ENCODE assay signal across 8 cellular contexts in the genomic region with DNA sequence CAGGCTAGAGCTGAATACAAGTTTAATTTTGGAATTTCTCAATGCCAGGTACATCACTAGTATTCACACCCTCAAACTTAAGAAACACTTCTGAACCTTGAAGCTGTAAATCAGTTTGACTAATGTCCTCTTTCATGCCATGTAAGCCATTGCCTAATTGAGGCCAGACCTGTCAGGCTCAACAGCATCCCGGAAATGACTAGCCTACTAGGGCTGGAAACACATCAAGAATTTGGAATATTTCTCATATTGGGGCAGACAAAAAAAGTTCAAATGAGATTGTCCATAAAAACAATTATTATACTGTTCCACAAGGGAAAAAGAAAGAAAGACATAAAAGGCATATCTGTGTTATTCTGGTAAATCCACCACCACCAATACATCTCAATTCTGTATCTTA. TPM values are rescaled to one million over a fixed set of nuclear protein-coding genes. Genes with fewer than 3 reads are reported as not detected.
DNase-seq lines count a peak whose midpoint lies in the region; ATAC-seq and TF ChIP-seq lines count a peak whose summit lies in the region.

No MANE protein-coding gene starts in this region.

- no peaks in the 10 kb centered on the region for H3K9me3 Mint-ChIP-seq in activated CD4-positive, alpha-beta memory T cell treated with anti-CD3 and anti-CD28 coated beads, Interleukin-2, amount 10 ng/mL, durations not matched to agents 7 days and 5 days

- peaks cover under 1% of the 10 kb centered on the region for H3K36me3 Mint-ChIP-seq in activated CD4-positive, alpha-beta memory T cell treated with anti-CD3 and anti-CD28 coated beads, Interleukin-2, amount 10 ng/mL, durations not matched to agents 7 days and 5 days (ENCODE audit: low read depth)

- ATAC-seq in Right ventricle myocardium inferior (no peak), GM18867 (IDR thresholded peaks at IDR 0.05; ENCODE audit: unreplicated experiment) (no peak), GM18517 (IDR thresholded peaks at IDR 0.05; ENCODE audit: unreplicated experiment) (no peak)

- peaks cover 44% of the 10 kb centered on the region for H3K4me1 Mint-ChIP-seq in activated CD4-positive, alpha-beta memory T cell treated with anti-CD3 and anti-CD28 coated beads, Interleukin-2, amount 10 ng/mL, durations not matched to agents 7 days and 5 days

- H3K27me3 ChIP-seq in right atrium auricular region, result no peaks in the 10 kb centered on the region
- no peaks in the 10 kb centered on the region for H3K27me3 ChIP-seq in testis

- CTCF ChIA-PET in activated CD4-positive, alpha-beta memory T cell treated with anti-CD3 and anti-CD28 coated beads, Interleukin-2, amount 10 ng/mL, durations not matched to agents 7 days and 5 days (lab: Charles Lee), result interaction anchor here (1.0 kb wide), 1 partner anchor 247 kb away, joined by 3 read pairs; no protein-coding TSS in a partner anchor

- TF ChIP-seq POLR2A in testis (IDR thresholded peaks at IDR 0.05), result no peak

- H3K27ac ChIP-seq in right atrium auricular region (peak overlapping the region; percentile 95 to 98), testis (peak overlapping the region; percentile 97 to 99)

- H3K9me3 ChIP-seq in right atrium auricular region, result no peaks in the 10 kb centered on the region
- no peaks in the 10 kb centered on the region for H3K9me3 ChIP-seq in testis

- no peak for TF ChIP-seq CTCF in right atrium auricular region (IDR thresholded peaks at IDR 0.05)
- no peak for TF ChIP-seq CTCF in testis (IDR thresholded peaks at IDR 0.05)

- peaks cover 0 to 48% of the 10 kb centered on the region in 2 donors for H3K4me1 ChIP-seq in right atrium auricular region
- peaks cover 15% of the 10 kb centered on the region for H3K4me1 ChIP-seq in testis

- intact Hi-C loops in Right ventricle myocardium inferior (cut with DNase I) (loop anchor here (5.0 kb wide), 1 partner anchor 253 kb away; no protein-coding TSS in a partner anchor), testis (cut with DNase I; ENCODE audit: low total_unique reads) (no loop called here)

- H3K36me3 ChIP-seq in right atrium auricular region (no peaks in the 10 kb centered on the region), testis (ENCODE audit: low read depth, missing control alignments) (no peaks in the 10 kb centered on the region)

- POLR2A ChIA-PET in activated CD4-positive, alpha-beta memory T cell treated with anti-CD3 and anti-CD28 coated beads, Interleukin-2, amount 10 ng/mL, durations not matched to agents 7 days and 5 days (lab: Charles Lee), result interaction anchor here (2.6 kb wide), 1 partner anchor 10 kb away, joined by 11 read pairs; no protein-coding TSS in a partner anchor

- WGBS in testis, 2 donors, result 12 to 14% methylated on average over 1 of the region's 1 CpG

- H3K27ac Mint-ChIP-seq in activated CD4-positive, alpha-beta memory T cell treated with anti-CD3 and anti-CD28 coated beads, Interleukin-2, amount 10 ng/mL, durations not matched to agents 7 days and 5 days, result no peak overlapping the region

- H3K4me3 Mint-ChIP-seq in activated CD4-positive, alpha-beta memory T cell treated with anti-CD3 and anti-CD28 coated beads, Interleukin-2, amount 10 ng/mL, durations not matched to agents 7 days and 5 days, result peak overlapping the region; percentile 94

- H3K27me3 Mint-ChIP-seq in activated CD4-positive, alpha-beta memory T cell treated with anti-CD3 and anti-CD28 coated beads, Interleukin-2, amount 10 ng/mL, durations not matched to agents 7 days and 5 days, result no peaks in the 10 kb centered on the region

- no peak for DNase-seq in right atrium auricular region (ENCODE audit: low spot score)
- DNase-seq in Right ventricle myocardium inferior (ENCODE audit: missing footprints), result no peak
- DNase-seq in activated CD4-positive, alpha-beta memory T cell treated with anti-CD3 and anti-CD28 coated beads, Interleukin-2, amount 10 ng/mL, durations not matched to agents 7 days and 5 days, result no peak
- no peak for DNase-seq in testis
- DNase-seq in medulla oblongata (ENCODE audit: extremely low spot score), result no peak

- H3K4me3 ChIP-seq in right atrium auricular region, result peak overlapping the region; percentile 71 to 92
- H3K4me3 ChIP-seq in iPS-11a (ENCODE audit: low read depth, low read length), result peak overlapping the region; percentile 96
- H3K4me3 ChIP-seq in testis, result no peak overlapping the region

RNA-seq across cellular contexts. Expression of gene USP32, which starts 1.7 kb away (rescaled TPM):
- total RNA-seq in right atrium auricular region, result 10 to 100 TPM; 24.5 to 27.7 TPM
- total RNA-seq in Right ventricle myocardium inferior, result 32.2 TPM
- total RNA-seq in activated CD4-positive, alpha-beta memory T cell treated with anti-CD3 and anti-CD28 coated beads, Interleukin-2, amount 10 ng/mL, durations not matched to agents 7 days and 5 days, result 10 to 100 TPM; 35.8 to 40.1 TPM
- 100 to 1,000 TPM; 113 to 166 TPM for total RNA-seq in testis
- 279 TPM for polyA plus RNA-seq in testis (ENCODE audit: insufficient read depth, low read depth, low replicate concordance)

RNA-seq across cellular contexts. Expression of gene CHCT1, which starts 32.1 kb away (rescaled TPM):
- total RNA-seq in right atrium auricular region, result not detected
- total RNA-seq in Right ventricle myocardium inferior, result not detected
- not detected for total RNA-seq in activated CD4-positive, alpha-beta memory T cell treated with anti-CD3 and anti-CD28 coated beads, Interleukin-2, amount 10 ng/mL, durations not matched to agents 7 days and 5 days
- 100 to 1,000 TPM in 1 of 2 donors, 10 to 100 TPM in 1; 64.0 to 102 TPM for total RNA-seq in testis
- polyA plus RNA-seq in testis (ENCODE audit: insufficient read depth, low read depth, low replicate concordance), result 281 TPM

Comparison
In these comparisons a context has a peak if more than half of its experiments do, and no peak if none do; other contexts are left out.
1. H3K4me3 ChIP-seq: peak in right atrium auricular region (2 of 2) and iPS-11a (single experiment); none in testis (0 of 2).
2. RNA of gene CHCT1, which starts 32.1 kb away (total RNA-seq): 64.0 to 102 TPM in testis; not detected in right atrium auricular region, not detected in Right ventricle myocardium inferior (single experiment) and not detected in activated CD4-positive, alpha-beta memory T cell treated with anti-CD3 and anti-CD28 coated beads, Interleukin-2, amount 10 ng/mL, durations not matched to agents 7 days and 5 days; every median in the first group is over 10 times any median in the second.